7 cellular contexts compared by ENCODE assay signal in the genomic region with DNA sequence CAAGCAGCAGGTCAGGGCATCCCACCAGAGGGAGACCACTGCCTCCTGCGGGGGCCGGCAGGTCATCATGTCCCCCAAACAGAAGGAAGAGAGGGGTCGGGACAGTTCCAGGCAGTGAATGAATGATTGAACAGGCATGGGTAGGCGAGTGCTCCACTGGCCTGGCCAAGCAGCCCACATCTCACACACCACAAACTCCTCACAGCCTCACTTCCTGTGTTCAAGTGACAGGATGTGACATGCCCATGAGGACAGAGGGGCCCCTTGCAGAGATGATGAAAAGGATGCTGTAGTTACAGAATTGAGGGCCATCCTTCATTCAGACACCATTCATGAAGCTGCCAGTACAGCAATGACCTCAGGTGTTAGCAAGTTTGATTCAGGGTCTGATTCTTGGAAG. TPM values are rescaled to one million over a fixed set of nuclear protein-coding genes. Genes with fewer than 3 reads are reported as not detected.
DNase-seq lines count a peak whose midpoint lies in the region; ATAC-seq, FAIRE-seq and TF ChIP-seq lines count a peak whose summit lies in the region.

No MANE protein-coding gene starts in this region.

- CTCF ChIA-PET in activated CD4-positive, alpha-beta memory T cell treated with anti-CD3 and anti-CD28 coated beads for 36 hours (lab: Charles Lee): interaction anchor here (1.7 to 2.4 kb wide), 2 partner anchors 22 to 75 kb away, joined by 5 to 9 read pairs; no protein-coding TSS in a partner anchor

- peaks cover 13% of the 10 kb centered on the region for H3K27me3 Mint-ChIP-seq in activated CD4-positive, alpha-beta memory T cell treated with anti-CD3 and anti-CD28 coated beads for 36 hours

- peak; percentile 81 for DNase-seq in activated CD4-positive, alpha-beta memory T cell treated with anti-CD3 and anti-CD28 coated beads for 36 hours
- peak in 2 of 3 donors; percentile 7 to 13 for DNase-seq in stimulated activated CD4-positive, alpha-beta T cell treated with anti-CD3 and anti-CD28 coated beads, TNF-alpha, amount 100 ng/mL, for 1 hour (ENCODE audit: low read depth in 3 of 3, low spot score in 1 of 3)
- DNase-seq in cardiac septum (ENCODE audit: low spot score) (no peak), RCC 7860 (ENCODE audit: low spot score) (no peak), iPS-NIHi11 (ENCODE audit: low spot score) (no peak)

- H3K4me3 Mint-ChIP-seq in activated CD4-positive, alpha-beta memory T cell treated with anti-CD3 and anti-CD28 coated beads for 36 hours: peak overlapping the region; percentile 3

- H3K27ac Mint-ChIP-seq in activated CD4-positive, alpha-beta memory T cell treated with anti-CD3 and anti-CD28 coated beads for 36 hours: peak overlapping the region; percentile 85

- POLR2A ChIA-PET in activated CD4-positive, alpha-beta memory T cell treated with anti-CD3 and anti-CD28 coated beads for 36 hours (lab: Charles Lee): no interaction called here

- ATAC-seq in HG03097 (IDR thresholded peaks at IDR 0.05; ENCODE audit: low FRiP score, unreplicated experiment): peak; percentile 42

- peaks cover 25% of the 10 kb centered on the region for H3K4me1 Mint-ChIP-seq in activated CD4-positive, alpha-beta memory T cell treated with anti-CD3 and anti-CD28 coated beads for 36 hours (ENCODE audit: low read depth)

- peak; percentile 36 for TF ChIP-seq POLR2A in GM19099 (IDR thresholded peaks at IDR 0.05; ENCODE audit: extremely low read depth, insufficient read length, low read depth)

- H3K9me3 Mint-ChIP-seq in activated CD4-positive, alpha-beta memory T cell treated with anti-CD3 and anti-CD28 coated beads for 36 hours: no peaks in the 10 kb centered on the region

- intact Hi-C loops in activated CD4-positive, alpha-beta memory T cell treated with anti-CD3 and anti-CD28 coated beads for 36 hours (cut with micrococcal nuclease): loop anchor here (1.0 kb wide), 1 partner anchor 58 kb away; no protein-coding TSS in a partner anchor
- intact Hi-C loops in cardiac septum (cut with DNase I): no loop called here

- no peak for FAIRE-seq in RCC 7860 (lab: Jason Lieb, UNC)

- H3K36me3 Mint-ChIP-seq in activated CD4-positive, alpha-beta memory T cell treated with anti-CD3 and anti-CD28 coated beads for 36 hours: no peaks in the 10 kb centered on the region

RNA-seq across cellular contexts. Expression of gene IQSEC1, which starts 3.7 kb away (rescaled TPM):
- total RNA-seq in activated CD4-positive, alpha-beta memory T cell treated with anti-CD3 and anti-CD28 coated beads for 36 hours: 10 to 100 TPM; 42.5 to 43.8 TPM
- total RNA-seq in cardiac septum: 59.7 TPM

Comparison
In these comparisons a context has a peak if more than half of its experiments do, and no peak if none do; other contexts are left out.
1. DNase-seq: peak in activated CD4-positive, alpha-beta memory T cell treated with anti-CD3 and anti-CD28 coated beads for 36 hours (single experiment) and stimulated activated CD4-positive, alpha-beta T cell treated with anti-CD3 and anti-CD28 coated beads, TNF-alpha, amount 100 ng/mL, for 1 hour (2 of 3); none in cardiac septum (single experiment), RCC 7860 (single experiment) and iPS-NIHi11 (single experiment).